In genomic region chr12:6851921-6852650, GRCh38 we compare ENCODE assay signal across 8 cellular contexts. TPM values are rescaled to one million over a fixed set of nuclear protein-coding genes. Genes with fewer than 3 reads are reported as not detected.
DNase-seq lines count a peak whose midpoint lies in the region; ATAC-seq and TF ChIP-seq lines count a peak whose summit lies in the region.

TSS of gene USP5 (plus strand) at chr12:6852150. CDS start at chr12:6852180, 30 bp downstream.

- ATAC-seq in GM18502 (IDR thresholded peaks at IDR 0.05; ENCODE audit: poor library complexity, unreplicated experiment) (peak; percentile 70), HG02970 (IDR thresholded peaks at IDR 0.05; ENCODE audit: low FRiP score, unreplicated experiment) (peak; percentile 76)

- H3K4me1 Mint-ChIP-seq in T-helper 2 cell treated with Interferon-gamma antibody and Interleukin-4, amounts not matched to agents 5 μg/mL and 100 μg/mL, for 36 hours (ENCODE audit: low read depth) = peaks cover 35% of the 10 kb centered on the region

- H3K27me3 Mint-ChIP-seq in T-helper 2 cell treated with Interferon-gamma antibody and Interleukin-4, amounts not matched to agents 5 μg/mL and 100 μg/mL, for 36 hours (ENCODE audit: low read depth) = no peaks in the 10 kb centered on the region

- TF ChIP-seq POLR2A in uterus (IDR thresholded peaks at IDR 0.05) = peak in 1 of 2 donors; percentile 59

- TF ChIP-seq CTCF in ascending aorta (IDR thresholded peaks at IDR 0.05) (no peak), right atrium auricular region (IDR thresholded peaks at IDR 0.05) (no peak), uterus (IDR thresholded peaks at IDR 0.05) (peak in 1 of 4 experiments; percentile 27)

- H3K4me1 ChIP-seq in ascending aorta (peaks cover 4 to 18% of the 10 kb centered on the region in 2 donors), right atrium auricular region (peaks cover 0 to 15% of the 10 kb centered on the region in 2 donors), uterus (no peaks in the 10 kb centered on the region)

- H3K9me3 Mint-ChIP-seq in T-helper 2 cell treated with Interferon-gamma antibody and Interleukin-4, amounts not matched to agents 5 μg/mL and 100 μg/mL, for 36 hours = no peaks in the 10 kb centered on the region

- H3K36me3 ChIP-seq in ascending aorta = peaks cover 16 to 29% of the 10 kb centered on the region in 2 donors
- H3K36me3 ChIP-seq in right atrium auricular region = peaks cover 17% of the 10 kb centered on the region
- H3K36me3 ChIP-seq in uterus = no peaks in the 10 kb centered on the region

- intact Hi-C loops in ascending aorta (cut with DNase I) (loop anchor here (1.0 to 5.0 kb wide), 8 partner anchors 15 to 245 kb away; partner anchors contain the start of genes CHD4, ING4, P3H3 and SPSB2), uterus (cut with DNase I; ENCODE audit: low total_unique reads) (no loop called here)

- H3K9me3 ChIP-seq in ascending aorta = no peaks in the 10 kb centered on the region
- no peaks in the 10 kb centered on the region for H3K9me3 ChIP-seq in right atrium auricular region
- H3K9me3 ChIP-seq in uterus = no peaks in the 10 kb centered on the region

- H3K27ac ChIP-seq in ascending aorta (peak within 1 kb of the TSS; percentile 90 to 94), right atrium auricular region (peak within 1 kb of the TSS; percentile 97), uterus (peak within 1 kb of the TSS; percentile 88 to 91)

- peak within 1 kb of the TSS; percentile 87 for H3K4me3 Mint-ChIP-seq in T-helper 2 cell treated with Interferon-gamma antibody and Interleukin-4, amounts not matched to agents 5 μg/mL and 100 μg/mL, for 36 hours

- peak within 1 kb of the TSS; percentile 65 to 79 for H3K4me3 ChIP-seq in ascending aorta
- H3K4me3 ChIP-seq in right atrium auricular region = peak within 1 kb of the TSS; percentile 68 to 85
- peak within 1 kb of the TSS; percentile 50 to 77 for H3K4me3 ChIP-seq in uterus

- H3K27ac Mint-ChIP-seq in T-helper 2 cell treated with Interferon-gamma antibody and Interleukin-4, amounts not matched to agents 5 μg/mL and 100 μg/mL, for 36 hours = peak within 1 kb of the TSS; percentile 93

- H3K27me3 ChIP-seq in ascending aorta (no peaks in the 10 kb centered on the region), right atrium auricular region (no peaks in the 10 kb centered on the region), uterus (no peaks in the 10 kb centered on the region)

- DNase-seq in NCI-H1930 (lab: John Stamatoyannopoulos, UW) (peak; percentile 100), ascending aorta (ENCODE audit: low spot score in 2 of 2) (peak; percentile 99 to 100), right atrium auricular region (ENCODE audit: low spot score) (peak; percentile 99), pulmonary artery endothelial cell (ENCODE audit: low read depth, low spot score) (peak; percentile 99), uterus (peak; percentile 98 to 99)
- peak; percentile 99 for DNase-seq in T-helper 2 cell treated with Interferon-gamma antibody and Interleukin-4, amounts not matched to agents 5 μg/mL and 100 μg/mL, for 36 hours (ENCODE audit: low spot score)

- peaks cover 41% of the 10 kb centered on the region for H3K36me3 Mint-ChIP-seq in T-helper 2 cell treated with Interferon-gamma antibody and Interleukin-4, amounts not matched to agents 5 μg/mL and 100 μg/mL, for 36 hours (ENCODE audit: low read depth)

RNA-seq across cellular contexts. Expression of gene USP5, which starts in this region (rescaled TPM):
- total RNA-seq in ascending aorta = 46.2 TPM
- 10 to 100 TPM; 35.3 to 45.1 TPM for total RNA-seq in right atrium auricular region
- total RNA-seq in pulmonary artery endothelial cell = 105 and 132 TPM in 2 replicates
- 10 to 100 TPM; 37.1 to 68.6 (median 52.8) TPM for total RNA-seq in uterus

Comparison
In these comparisons a context has a peak if more than half of its experiments do, and no peak if none do; other contexts are left out.
1. Peak in every context shown above with its lines: DNase-seq, ATAC-seq, H3K4me3 ChIP-seq and H3K27ac ChIP-seq.